20 cellular contexts compared by ENCODE assay signal in genomic region chr12:52594237-52594636, GRCh38. TPM values are rescaled to one million over a fixed set of nuclear protein-coding genes. Genes with fewer than 3 reads are reported as not detected.
"Had no signal": no experiment of that assay in that cellular context is flagged by ENCODE, and none has a peak within 500 bp of the region (broad histone marks: within the 10 kb centered on the region; RNA-seq: fewer than 3 reads in every experiment).

No MANE protein-coding gene starts in this region.

RNA-seq across cellular contexts. Expression of gene KRT72, which starts 7.0 kb away (rescaled TPM):
- total RNA-seq: activated T-helper 1 cell treated with anti-CD3 and anti-CD28 coated beads, Interleukin-12 subunit alpha, Interleukin-12 subunit beta, Interleukin-2, Interleukin-4 antibody, amounts not matched to agents 30 ng/mL and 10 ng/mL and 1 ng/mL, durations not matched to agents 14 hours and 24 hours and 36 hours; activated T-helper 17 cell treated with anti-CD3 and anti-CD28 coated beads, Interleukin-2, amount 50 U/mL, for 72 hours; activated T-helper 2 cell treated with anti-CD3 and anti-CD28 coated beads, Interferon-gamma antibody, Interleukin-2, Interleukin-4, amounts not matched to agents 10 μg/mL and 5 μg/mL and 100 μg/mL, durations not matched to agents 14 hours and 24 hours and 36 hours; aorta; ascending aorta; astrocyte; body of pancreas; breast epithelium; bronchial epithelial cell; cardiac muscle cell; cerebellum; chondrocyte had no signal
- polyA plus RNA-seq: cardiac muscle cell had no signal

RNA-seq across cellular contexts. Expression of gene KRT74, which starts 20.6 kb away (rescaled TPM):
- total RNA-seq: activated naive CD4-positive, alpha-beta T cell treated with anti-CD3 and anti-CD28 coated beads for 36 hours; activated naive CD4-positive, alpha-beta T cell treated with anti-CD3 and anti-CD28 coated beads, Interleukin-2, amount 50 U/mL, for 72 hours; activated naive CD8-positive, alpha-beta T cell treated with anti-CD3 and anti-CD28 coated beads for 36 hours; activated naive CD8-positive, alpha-beta T cell treated with anti-CD3 and anti-CD28 coated beads, Interleukin-2, amount 10 ng/mL, durations not matched to agents 7 days and 5 days; activated T-cell treated with anti-CD3 and anti-CD28 coated beads, Interleukin-2, amount 50 U/mL, for 4 hours; activated T-helper 1 cell treated with anti-CD3 and anti-CD28 coated beads, Interleukin-12 subunit alpha, Interleukin-12 subunit beta, Interleukin-2, Interleukin-4 antibody, amounts not matched to agents 30 ng/mL and 10 ng/mL and 1 ng/mL, durations not matched to agents 14 hours and 24 hours and 36 hours; activated T-helper 17 cell treated with anti-CD3 and anti-CD28 coated beads, Interleukin-2, amount 50 U/mL, for 72 hours; activated T-helper 2 cell treated with anti-CD3 and anti-CD28 coated beads, Interferon-gamma antibody, Interleukin-2, Interleukin-4, amounts not matched to agents 10 μg/mL and 5 μg/mL and 100 μg/mL, durations not matched to agents 14 hours and 24 hours and 36 hours; adrenal gland; aorta; ascending aorta; astrocyte; body of pancreas; breast epithelium; bronchial epithelial cell; cardiac muscle cell; cerebellum; chondrocyte had no signal
- polyA plus RNA-seq: adipose tissue, adrenal gland, aorta, cardiac muscle cell had no signal

RNA-seq across cellular contexts. Expression of gene KRT73, which starts 24.1 kb away (rescaled TPM):
- total RNA-seq: activated T-helper 1 cell treated with anti-CD3 and anti-CD28 coated beads, Interleukin-12 subunit alpha, Interleukin-12 subunit beta, Interleukin-2, Interleukin-4 antibody, amounts not matched to agents 30 ng/mL and 10 ng/mL and 1 ng/mL, durations not matched to agents 14 hours and 24 hours and 36 hours; activated T-helper 17 cell treated with anti-CD3 and anti-CD28 coated beads, Interleukin-2, amount 50 U/mL, for 72 hours; activated T-helper 2 cell treated with anti-CD3 and anti-CD28 coated beads, Interferon-gamma antibody, Interleukin-2, Interleukin-4, amounts not matched to agents 10 μg/mL and 5 μg/mL and 100 μg/mL, durations not matched to agents 14 hours and 24 hours and 36 hours; aorta; ascending aorta; astrocyte; breast epithelium; bronchial epithelial cell; cardiac muscle cell; cerebellum; chondrocyte had no signal
- polyA plus RNA-seq: aorta, cardiac muscle cell had no signal

RNA-seq across cellular contexts. Expression of gene KRT71, which starts 41.3 kb away (rescaled TPM):
- total RNA-seq: activated naive CD4-positive, alpha-beta T cell treated with anti-CD3 and anti-CD28 coated beads for 36 hours; activated naive CD4-positive, alpha-beta T cell treated with anti-CD3 and anti-CD28 coated beads, Interleukin-2, amount 50 U/mL, for 72 hours; activated naive CD8-positive, alpha-beta T cell treated with anti-CD3 and anti-CD28 coated beads for 36 hours; activated naive CD8-positive, alpha-beta T cell treated with anti-CD3 and anti-CD28 coated beads, Interleukin-2, amount 10 ng/mL, durations not matched to agents 7 days and 5 days; activated T-cell treated with anti-CD3 and anti-CD28 coated beads, Interleukin-2, amount 50 U/mL, for 4 hours; activated T-cell treated with anti-CD3 and anti-CD28 coated beads, Interleukin-2, amount 50 U/mL, for 72 hours; activated T-helper 1 cell treated with anti-CD3 and anti-CD28 coated beads, Interleukin-12 subunit alpha, Interleukin-12 subunit beta, Interleukin-2, Interleukin-4 antibody, amounts not matched to agents 30 ng/mL and 10 ng/mL and 1 ng/mL, durations not matched to agents 14 hours and 24 hours and 36 hours; activated T-helper 17 cell treated with anti-CD3 and anti-CD28 coated beads, Interleukin-2, amount 50 U/mL, for 72 hours; activated T-helper 2 cell treated with anti-CD3 and anti-CD28 coated beads, Interferon-gamma antibody, Interleukin-2, Interleukin-4, amounts not matched to agents 10 μg/mL and 5 μg/mL and 100 μg/mL, durations not matched to agents 14 hours and 24 hours and 36 hours; adrenal gland; aorta; ascending aorta; astrocyte; body of pancreas; bronchial epithelial cell; cardiac muscle cell; chondrocyte had no signal
- polyA plus RNA-seq: adipose tissue, adrenal gland, aorta, cardiac muscle cell had no signal

RNA-seq across cellular contexts. Expression of gene KRT2, which starts 57.8 kb away (rescaled TPM):
- total RNA-seq: activated naive CD4-positive, alpha-beta T cell treated with anti-CD3 and anti-CD28 coated beads for 36 hours; activated naive CD4-positive, alpha-beta T cell treated with anti-CD3 and anti-CD28 coated beads, Interleukin-2, amount 50 U/mL, for 72 hours; activated naive CD8-positive, alpha-beta T cell treated with anti-CD3 and anti-CD28 coated beads for 36 hours; activated naive CD8-positive, alpha-beta T cell treated with anti-CD3 and anti-CD28 coated beads, Interleukin-2, amount 10 ng/mL, durations not matched to agents 7 days and 5 days; activated T-cell treated with anti-CD3 and anti-CD28 coated beads, Interleukin-2, amount 50 U/mL, for 4 hours; activated T-cell treated with anti-CD3 and anti-CD28 coated beads, Interleukin-2, amount 50 U/mL, for 72 hours; activated T-helper 1 cell treated with anti-CD3 and anti-CD28 coated beads, Interleukin-12 subunit alpha, Interleukin-12 subunit beta, Interleukin-2, Interleukin-4 antibody, amounts not matched to agents 30 ng/mL and 10 ng/mL and 1 ng/mL, durations not matched to agents 14 hours and 24 hours and 36 hours; activated T-helper 17 cell treated with anti-CD3 and anti-CD28 coated beads, Interleukin-2, amount 50 U/mL, for 72 hours; activated T-helper 2 cell treated with anti-CD3 and anti-CD28 coated beads, Interferon-gamma antibody, Interleukin-2, Interleukin-4, amounts not matched to agents 10 μg/mL and 5 μg/mL and 100 μg/mL, durations not matched to agents 14 hours and 24 hours and 36 hours; adrenal gland; aorta; ascending aorta; astrocyte; body of pancreas; breast epithelium; bronchial epithelial cell; cardiac muscle cell; chondrocyte had no signal
- polyA plus RNA-seq: adipose tissue, cardiac muscle cell had no signal
